Comparison of ENCODE assay signal across 8 cellular contexts in genomic region chr4:127698789-127699200, GRCh38. TPM values are rescaled to one million over a fixed set of nuclear protein-coding genes. Genes with fewer than 3 reads are reported as not detected.
A peak's percentile ranks its signal among the peaks of the same experiment; 100 is the strongest.
DNase-seq lines count a peak whose midpoint lies in the region; ATAC-seq, FAIRE-seq and TF ChIP-seq lines count a peak whose summit lies in the region.

No MANE protein-coding gene starts in this region.

- no peak for TF ChIP-seq POLR2A in gastroesophageal sphincter (IDR thresholded peaks at IDR 0.05)

- peak overlapping the region; percentile 18 for H3K27ac ChIP-seq in epithelial cell of prostate
- H3K27ac ChIP-seq in gastroesophageal sphincter = no peak overlapping the region
- H3K27ac ChIP-seq in heart right ventricle = no peak overlapping the region

- intact Hi-C loops in heart right ventricle (cut with DNase I) = no loop called here

- DNase-seq in GM04503 (ENCODE audit: low read depth) = peak; percentile 19
- DNase-seq in HTR-8/SVneo (ENCODE audit: insufficient read length, low spot score) = peak; percentile 65
- DNase-seq in epithelial cell of prostate (ENCODE audit: low read depth, low spot score) = peak; percentile 67
- no peak for DNase-seq in left lobe of liver (ENCODE audit: low spot score)
- DNase-seq in heart right ventricle = no peak
- DNase-seq in NCI-H1417 (lab: John Stamatoyannopoulos, UW) = no peak

- H3K36me3 ChIP-seq in gastroesophageal sphincter (peaks cover 0 to 21% of the 10 kb centered on the region in 2 donors), heart right ventricle (peaks cover 0 to 24% (median 3%) of the 10 kb centered on the region in 9 donors)

- no peak for TF ChIP-seq CTCF in gastroesophageal sphincter (IDR thresholded peaks at IDR 0.05)
- TF ChIP-seq CTCF in heart right ventricle (IDR thresholded peaks at IDR 0.05) = no peak

- FAIRE-seq in HTR-8/SVneo (lab: Jason Lieb, UNC) = no peak

- H3K27me3 ChIP-seq in gastroesophageal sphincter (no peaks in the 10 kb centered on the region), heart right ventricle (no peaks in the 10 kb centered on the region)

- H3K4me3 ChIP-seq in gastroesophageal sphincter = no peak overlapping the region
- H3K4me3 ChIP-seq in heart right ventricle = no peak overlapping the region

- peaks cover 0 to 17% (median 0%) of the 10 kb centered on the region in 3 donors for H3K9me3 ChIP-seq in gastroesophageal sphincter
- H3K9me3 ChIP-seq in heart right ventricle = peaks cover 0 to 21% (median 5%) of the 10 kb centered on the region in 11 donors

- H3K4me1 ChIP-seq in gastroesophageal sphincter (no peaks in the 10 kb centered on the region), heart right ventricle (no peaks in the 10 kb centered on the region)

- ATAC-seq in GM21619 (IDR thresholded peaks at IDR 0.05; ENCODE audit: unreplicated experiment) = peak; percentile 100
- ATAC-seq in gastroesophageal sphincter = no peak
- no peak for ATAC-seq in left lobe of liver
- no peak for ATAC-seq in heart right ventricle

- TF ChIP-seq EP300 in gastroesophageal sphincter (IDR thresholded peaks at IDR 0.05) = no peak

- 80 to 91% methylated on average over 4 of the region's 4 CpGs for WGBS in gastroesophageal sphincter (ENCODE audit: low coverage in 1 of 2), 2 donors
- 88 to 95% methylated on average over 4 of the region's 4 CpGs for WGBS in heart right ventricle, 2 donors

RNA-seq across cellular contexts. Expression of gene SLC25A31, which starts 31.4 kb away (rescaled TPM):
- total RNA-seq in gastroesophageal sphincter = not detected
- not detected for total RNA-seq in left lobe of liver
- total RNA-seq in heart right ventricle = not detected
- not detected for polyA plus RNA-seq in heart right ventricle

Comparison
In these comparisons a context has a peak if more than half of its experiments do, and no peak if none do; other contexts are left out.
1. DNase-seq: peak in GM04503 (single experiment), HTR-8/SVneo (single experiment) and epithelial cell of prostate (single experiment); none in left lobe of liver (single experiment), heart right ventricle (0 of 2) and NCI-H1417 (0 of 3).